Comparison of ENCODE assay signal across 15 cellular contexts in genomic region chr4:154478547-154478946, GRCh38. TPM values are rescaled to one million over a fixed set of nuclear protein-coding genes. Genes with fewer than 3 reads are reported as not detected.
DNase-seq lines count a peak whose midpoint lies in the region; ATAC-seq and TF ChIP-seq lines count a peak whose summit lies in the region.
"Had no signal": no experiment of that assay in that cellular context is flagged by ENCODE, and none has a peak within 500 bp of the region (broad histone marks: within the 10 kb centered on the region; RNA-seq: fewer than 3 reads in every experiment).

No MANE protein-coding gene starts in this region.

- intact Hi-C loops in left lung (cut with DNase I): no loop called here

- no peak overlapping the region for H3K4me3 Mint-ChIP-seq in chondrocyte (ENCODE audit: unreplicated experiment)

- no peak overlapping the region for H3K4me3 ChIP-seq in left lung
- H3K4me3 ChIP-seq: dorsolateral prefrontal cortex, SJSA1, suprapubic skin had no signal

- H3K27me3 ChIP-seq in foreskin keratinocyte: peaks cover 12% of the 10 kb centered on the region
- no peaks in the 10 kb centered on the region for H3K27me3 ChIP-seq in left lung

- no peaks in the 10 kb centered on the region for H3K36me3 ChIP-seq in left lung
- H3K36me3 ChIP-seq: SJSA1, suprapubic skin had no signal

- DNase-seq in C1 segment of cervical spinal cord (lab: John Stamatoyannopoulos, UW): no peak
- DNase-seq in chondrocyte (ENCODE audit: low spot score): no peak
- DNase-seq in foreskin keratinocyte: no peak
- DNase-seq in left lung: no peak
- DNase-seq: Caco-2; dorsolateral prefrontal cortex; hypothalamus; stimulated activated CD4-positive, alpha-beta T cell treated with anti-CD3 and anti-CD28 coated beads, Interleukin-12 subunit alpha, Interleukin-12 subunit beta, amount 100 ng/mL, for 4 hours had no signal

- peaks cover 5% of the 10 kb centered on the region for H3K9me3 Mint-ChIP-seq in chondrocyte (ENCODE audit: low read depth)

- ATAC-seq in GM18517 (IDR thresholded peaks at IDR 0.05; ENCODE audit: unreplicated experiment) (peak; percentile 19), GM19463 (IDR thresholded peaks at IDR 0.05; ENCODE audit: unreplicated experiment) (peak; percentile 42), HG02798 (IDR thresholded peaks at IDR 0.05; ENCODE audit: poor library complexity, unreplicated experiment) (peak; percentile 48), HG03354 (IDR thresholded peaks at IDR 0.05; ENCODE audit: poor library complexity, severe bottlenecking, unreplicated experiment) (peak; percentile 27), foreskin keratinocyte (no peak), left lung (no peak)

- no peak overlapping the region for H3K27ac Mint-ChIP-seq in chondrocyte (ENCODE audit: unreplicated experiment)
- H3K27ac Mint-ChIP-seq: progenitor cell of endocrine pancreas had no signal

- no peak for TF ChIP-seq CTCF in chondrocyte (IDR thresholded peaks at IDR 0.05)
- no peak for TF ChIP-seq CTCF in foreskin keratinocyte (conservative IDR thresholded peaks at IDR 0.05)
- no peak for TF ChIP-seq CTCF in left lung (IDR thresholded peaks at IDR 0.05)

- no peak overlapping the region for H3K27ac ChIP-seq in foreskin keratinocyte
- no peak overlapping the region for H3K27ac ChIP-seq in left lung
- H3K27ac ChIP-seq: dorsolateral prefrontal cortex, SJSA1, suprapubic skin had no signal

- H3K36me3 Mint-ChIP-seq in chondrocyte (ENCODE audit: low read depth): no peaks in the 10 kb centered on the region

- no peaks in the 10 kb centered on the region for H3K4me1 Mint-ChIP-seq in chondrocyte (ENCODE audit: low read depth)

- H3K9me3 ChIP-seq in left lung: no peaks in the 10 kb centered on the region
- H3K9me3 ChIP-seq: Caco-2, SJSA1, suprapubic skin had no signal

- no peaks in the 10 kb centered on the region for H3K4me1 ChIP-seq in foreskin keratinocyte
- H3K4me1 ChIP-seq in left lung: no peaks in the 10 kb centered on the region
- H3K4me1 ChIP-seq: Caco-2, SJSA1, suprapubic skin had no signal

- H3K27me3 Mint-ChIP-seq in chondrocyte (ENCODE audit: low read depth): peaks cover 26% of the 10 kb centered on the region

RNA-seq across cellular contexts. Expression of gene DCHS2, which starts 13.1 kb away (rescaled TPM):
- total RNA-seq in chondrocyte: 0.39 TPM in 1 of 3 replicates, not detected in the others
- total RNA-seq in foreskin keratinocyte: not detected in 2 replicates
- polyA plus RNA-seq in foreskin keratinocyte: not detected in 2 replicates
- total RNA-seq in left lung: under 1 TPM; 0.12 to 0.13 TPM
- total RNA-seq: Caco-2, SJSA1 had no signal

Comparison
In these comparisons a context has a peak if more than half of its experiments do, and no peak if none do; other contexts are left out.
1. ATAC-seq: peak in GM18517 (single experiment), GM19463 (single experiment), HG02798 (single experiment) and HG03354 (single experiment); none in foreskin keratinocyte (single experiment) and left lung (single experiment).